ENCODE assay signal across 11 cellular contexts in genomic region chr1:87968259-87968955, GRCh38.
A peak's percentile ranks its signal among the peaks of the same experiment; 100 is the strongest.
DNase-seq lines count a peak whose midpoint lies in the region; ATAC-seq and TF ChIP-seq lines count a peak whose summit lies in the region.
"Had no signal": no experiment of that assay in that cellular context is flagged by ENCODE, and none has a peak within 500 bp of the region (broad histone marks: within the 10 kb centered on the region; RNA-seq: fewer than 3 reads in every experiment).

No MANE protein-coding gene starts in this region.

- H3K4me3 ChIP-seq in choroid plexus epithelial cell (ENCODE audit: low read depth, low read length) (no peak overlapping the region), lung (no peak overlapping the region), stomach (no peak overlapping the region)

- no peaks in the 10 kb centered on the region for H3K27me3 Mint-ChIP-seq in H9 (ENCODE audit: low read depth)

- no peak overlapping the region for H3K4ac ChIP-seq in H9 (ENCODE audit: low read depth, low read length)

- ATAC-seq in lung (ENCODE audit: insufficient read depth, low FRiP score) (peak; percentile 19), GM18870 (IDR thresholded peaks at IDR 0.05; ENCODE audit: unreplicated experiment) (no peak)

- no peak overlapping the region for H2BK12ac ChIP-seq in H9 (ENCODE audit: insufficient read length, low read depth, low read length)

- no peak overlapping the region for H3K14ac ChIP-seq in H9 (ENCODE audit: insufficient read depth, low read length)

- H3K4me3 Mint-ChIP-seq in H9, result no peak overlapping the region

- H3K18ac ChIP-seq in H9 (ENCODE audit: insufficient read length, low read depth, low read length), result no peak overlapping the region

- H3K36me3 Mint-ChIP-seq in H9 (ENCODE audit: insufficient read depth in 1 of 3, low read depth in 3 of 3), result no peaks in the 10 kb centered on the region

- H3K27me3 ChIP-seq in H9 (ENCODE audit: insufficient read depth, low read length) (no peaks in the 10 kb centered on the region), lung (ENCODE audit: control insufficient read depth, insufficient read depth) (no peaks in the 10 kb centered on the region), stomach (no peaks in the 10 kb centered on the region)

- no CpG with 5 or more reads among the region's 3 CpGs for WGBS in H9 (ENCODE audit: extremely low coverage, insufficient read length, low lambda C conversion rate)
- WGBS in lung, 2 donors, result 76 to 77% methylated on average over 3 of the region's 3 CpGs
- 40 to 51% (median 44%) methylated on average over 3 of the region's 3 CpGs for WGBS in stomach, 5 donors

- no peaks in the 10 kb centered on the region for H3K79me2 ChIP-seq in H9 (ENCODE audit: insufficient read depth, low read length)

- H3K23me2 ChIP-seq in H9 (ENCODE audit: insufficient read length, low read depth, low read length, poor library complexity, severe bottlenecking), result no peaks in the 10 kb centered on the region

- H2BK20ac ChIP-seq in H9 (ENCODE audit: low read depth, low read length, poor library complexity, severe bottlenecking), result no peak overlapping the region

- TF ChIP-seq CTCF in H9 (conservative IDR thresholded peaks at IDR 0.05), result no peak
- no peak for TF ChIP-seq CTCF in choroid plexus epithelial cell (conservative IDR thresholded peaks at IDR 0.05; ENCODE audit: low read depth, low read length)
- no peak for TF ChIP-seq CTCF in lung (IDR thresholded peaks at IDR 0.05; ENCODE audit: control extremely low read depth, extremely low read depth)
- TF ChIP-seq CTCF in stomach (IDR thresholded peaks at IDR 0.05), result no peak

- no peak overlapping the region for H2AFZ ChIP-seq in H9 (ENCODE audit: low read length)

- H2BK15ac ChIP-seq in H9 (ENCODE audit: low read depth, low read length), result no peak overlapping the region

- H3K27ac ChIP-seq in H9 (ENCODE audit: insufficient read length, low read depth, low read length) (no peak overlapping the region), lung (ENCODE audit: low read depth in 1 of 2, low read length in 1 of 2) (peak overlapping the region in 1 of 2 donors; percentile 24), stomach (peak overlapping the region in 3 of 5 donors; percentile 8 to 37 (median 11))
- H3K27ac ChIP-seq: RWPE1 had no signal

- no peak overlapping the region for H2BK120ac ChIP-seq in H9 (ENCODE audit: low read depth, low read length, poor library complexity, severe bottlenecking)

- no peak overlapping the region for H3K56ac ChIP-seq in H9 (ENCODE audit: insufficient read length, low read depth, low read length)

- no peaks in the 10 kb centered on the region for H3K79me1 ChIP-seq in H9 (ENCODE audit: insufficient read depth, low read depth, low read length, poor library complexity, severe bottlenecking)

- H3K27ac Mint-ChIP-seq in H9, result peak overlapping the region; percentile 23 to 94 (median 35); a peak in 5 of 7 replicates

- no peak overlapping the region for H3K4me2 ChIP-seq in H9 (ENCODE audit: insufficient read depth, insufficient read length, low read length)

- peaks cover 6% of the 10 kb centered on the region; the same call in 1 of the 2 replicates for H3K4me1 ChIP-seq in H9 (ENCODE audit: insufficient read depth, low read length)
- H3K4me1 ChIP-seq in lung (ENCODE audit: control insufficient read depth in 2 of 2, insufficient read depth in 2 of 2, low read length in 2 of 2), result peaks cover 2 to 3% of the 10 kb centered on the region in 2 donors
- peaks cover 0 to 10% (median 6%) of the 10 kb centered on the region in 4 donors for H3K4me1 ChIP-seq in stomach

- intact Hi-C loops in stomach (cut with DNase I; ENCODE audit: low total_unique reads), result no loop called here

- no peak overlapping the region for H3T11ph ChIP-seq in H9 (ENCODE audit: low read length)

- H4K91ac ChIP-seq in H9 (ENCODE audit: insufficient read length, low read depth, low read length), result no peak overlapping the region

- no peaks in the 10 kb centered on the region for H4K20me1 ChIP-seq in H9 (ENCODE audit: control insufficient read depth, insufficient read depth, insufficient read length)

- H3K9me3 ChIP-seq in H9 (ENCODE audit: control insufficient read depth, low read depth, low read length) (no peaks in the 10 kb centered on the region), lung (ENCODE audit: control insufficient read depth in 2 of 2, insufficient read depth in 1 of 2, low read length in 1 of 2) (no peaks in the 10 kb centered on the region), stomach (no peaks in the 10 kb centered on the region)

- H3K9me3 Mint-ChIP-seq in H9, result no peaks in the 10 kb centered on the region

- no peak overlapping the region for H3K23ac ChIP-seq in H9 (ENCODE audit: insufficient read length, low read depth, low read length)

- no peak for TF ChIP-seq POLR2A in stomach (IDR thresholded peaks at IDR 0.05)

- H3K9ac ChIP-seq in H9 (ENCODE audit: extremely low read depth, insufficient read length, low read length), result no peak overlapping the region

- no peak overlapping the region for H4K5ac ChIP-seq in H9 (ENCODE audit: insufficient read length, low read depth, low read length)

- no peaks in the 10 kb centered on the region for H3K36me3 ChIP-seq in lung (ENCODE audit: control insufficient read depth in 2 of 2, insufficient read depth in 2 of 2, low read length in 2 of 2)
- no peaks in the 10 kb centered on the region for H3K36me3 ChIP-seq in stomach

- H3K4me1 Mint-ChIP-seq in H9, result peaks cover 22 to 23% of the 10 kb centered on the region in 2 experiments

- no peak overlapping the region for H4K8ac ChIP-seq in H9 (replicated peaks; ENCODE audit: insufficient read length, low read depth, low read length)

- TF ChIP-seq EP300 in stomach (IDR thresholded peaks at IDR 0.05), result no peak

- H2AK5ac ChIP-seq in H9 (ENCODE audit: insufficient read length, low read length), result no peak overlapping the region

- peak; percentile 40 for DNase-seq in H9
- DNase-seq in choroid plexus epithelial cell (ENCODE audit: low read depth), result peak; percentile 76
- no peak for DNase-seq in lung (ENCODE audit: low spot score)
- DNase-seq in stomach, result no peak
- no peak for DNase-seq in activated T-cell treated with anti-CD3 and anti-CD28 coated beads, Interleukin-2, amount 50 U/mL, for 48 hours
- DNase-seq in stimulated activated CD4-positive, alpha-beta T cell treated with anti-CD3 and anti-CD28 coated beads, Interleukin-2, amount 100 ng/mL, for 48 hours, result no peak
- no peak for DNase-seq in DMS79 treated with DMSO at 0.1 percent for 48 hours (lab: John Stamatoyannopoulos, UW)
- DNase-seq: effector CD8-positive, alpha-beta T cell; stimulated activated CD8-positive, alpha-beta memory T cell treated with anti-CD3 and anti-CD28 coated beads, Interleukin-4, amount 100 ng/mL, for 48 hours had no signal

- no peak overlapping the region for H2BK5ac ChIP-seq in H9 (ENCODE audit: insufficient read length, low read length)

Comparison
In these comparisons a context has a peak if more than half of its experiments do, and no peak if none do; other contexts are left out.
1. DNase-seq: peak in H9 (single experiment) and choroid plexus epithelial cell (single experiment); none in lung (single experiment), stomach (single experiment), activated T-cell treated with anti-CD3 and anti-CD28 coated beads, Interleukin-2, amount 50 U/mL, for 48 hours (0 of 2), stimulated activated CD4-positive, alpha-beta T cell treated with anti-CD3 and anti-CD28 coated beads, Interleukin-2, amount 100 ng/mL, for 48 hours (0 of 2) and DMS79 treated with DMSO at 0.1 percent for 48 hours (single experiment).